ENCODE assay signal across 17 cellular contexts in the genomic region with DNA sequence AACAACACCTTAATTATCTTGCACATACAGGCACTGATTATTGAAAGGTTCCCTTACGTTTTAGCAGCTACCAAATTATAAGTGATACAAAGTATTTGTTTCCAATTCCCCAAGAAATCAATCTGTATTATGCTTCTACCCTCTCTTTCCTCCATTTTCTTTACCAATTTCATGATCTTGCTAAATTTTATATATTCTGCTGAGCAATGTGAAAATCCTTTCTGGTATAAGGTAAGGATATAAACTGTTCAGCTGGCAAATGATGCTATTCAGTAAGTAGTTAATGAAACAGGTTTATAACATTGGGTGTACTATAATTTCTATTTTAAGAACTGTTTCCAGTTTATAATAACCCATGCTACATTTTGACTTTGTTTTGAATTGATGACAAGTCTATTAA. TPM values are rescaled to one million over a fixed set of nuclear protein-coding genes. Genes with fewer than 3 reads are reported as not detected.
DNase-seq lines count a peak whose midpoint lies in the region; ATAC-seq and TF ChIP-seq lines count a peak whose summit lies in the region.
"Had no signal": no experiment of that assay in that cellular context is flagged by ENCODE, and none has a peak within 500 bp of the region (broad histone marks: within the 10 kb centered on the region; RNA-seq: fewer than 3 reads in every experiment).

No MANE protein-coding gene starts in this region.

- no peaks in the 10 kb centered on the region for H3K27me3 ChIP-seq in cardiac muscle cell
- no peaks in the 10 kb centered on the region for H3K27me3 ChIP-seq in ascending aorta
- H3K27me3 ChIP-seq: upper lobe of left lung had no signal

- intact Hi-C loops in left ventricle myocardium superior (cut with micrococcal nuclease) (no loop called here), ascending aorta (cut with DNase I) (loop anchor here (2.0 to 10.0 kb wide), 4 partner anchors 38 to 290 kb away; partner anchors contain the start of genes LATS2 and XPO4)

- no peaks in the 10 kb centered on the region for H3K27me3 Mint-ChIP-seq in WTC11 (ENCODE audit: low read depth)
- H3K27me3 Mint-ChIP-seq in immature natural killer cell (ENCODE audit: low read depth in 3 of 3), result peaks cover 3 to 16% (median 11%) of the 10 kb centered on the region in 3 donors

- peaks cover 3% of the 10 kb centered on the region; the same call in 1 of the 2 replicates for H3K9me3 Mint-ChIP-seq in WTC11
- peaks cover 0 to 4% (median 0%) of the 10 kb centered on the region in 6 donors for H3K9me3 Mint-ChIP-seq in immature natural killer cell

- H3K4me3 Mint-ChIP-seq in WTC11 (peak overlapping the region; percentile 84), immature natural killer cell (peak overlapping the region; percentile 51 to 99 (median 90))

- peaks cover 3% of the 10 kb centered on the region for H3K36me3 Mint-ChIP-seq in WTC11
- H3K36me3 Mint-ChIP-seq in immature natural killer cell, result peaks cover 7 to 10% (median 8%) of the 10 kb centered on the region in 3 donors

- H3K36me3 ChIP-seq in cardiac muscle cell (peaks cover 10% of the 10 kb centered on the region), ascending aorta (peaks cover 3 to 5% of the 10 kb centered on the region in 2 donors)
- H3K36me3 ChIP-seq: upper lobe of left lung had no signal

- H3K4me3 ChIP-seq in cardiac muscle cell, result no peak overlapping the region
- H3K4me3 ChIP-seq in ascending aorta, result no peak overlapping the region

- H3K4me1 ChIP-seq in cardiac muscle cell (ENCODE audit: low read depth) (peaks cover 6% of the 10 kb centered on the region), ascending aorta (peaks cover 0 to 7% of the 10 kb centered on the region in 2 donors)

- ATAC-seq in left ventricle myocardium superior (no peak), WTC11 (no peak)

- H3K9me3 ChIP-seq in cardiac muscle cell (ENCODE audit: low read depth) (no peaks in the 10 kb centered on the region), ascending aorta (no peaks in the 10 kb centered on the region)
- H3K9me3 ChIP-seq: upper lobe of left lung had no signal

- H3K27ac Mint-ChIP-seq in WTC11 (no peak overlapping the region), immature natural killer cell (peak overlapping the region; percentile 58 to 94 (median 76))

- TF ChIP-seq CTCF in cardiac muscle cell (IDR thresholded peaks at IDR 0.05; ENCODE audit: low read depth, low read length), result no peak
- TF ChIP-seq CTCF in WTC11 (IDR thresholded peaks at IDR 0.05), result no peak
- TF ChIP-seq CTCF in ascending aorta (IDR thresholded peaks at IDR 0.05), result no peak

- POLR2A ChIA-PET in WTC11 (lab: Charles Lee), result no interaction called here

- no peak for DNase-seq in cardiac muscle cell (ENCODE audit: low read depth in 1 of 2, low spot score in 1 of 2)
- DNase-seq in left ventricle myocardium superior, result no peak
- DNase-seq in WTC11 (ENCODE audit: low spot score), result no peak
- no peak for DNase-seq in immature natural killer cell
- no peak for DNase-seq in cerebellum (ENCODE audit: low spot score)
- DNase-seq in ascending aorta (ENCODE audit: low spot score in 2 of 2), result no peak
- no peak for DNase-seq in NCI-H82 treated with DMSO at 0.1 percent for 48 hours (lab: John Stamatoyannopoulos, UW; ENCODE audit: unreplicated experiment)
- no peak for DNase-seq in activated gamma-delta T cell treated with Interleukin-2 at 50 U/mL for 16 hours
- DNase-seq: activated CD4-positive, alpha-beta T cell treated with anti-CD3 and anti-CD28 coated beads for 1 hour; activated gamma-delta T cell; DMS79; endodermal cell; GM23248; MM.1S; NCI-H82; stimulated activated CD4-positive, alpha-beta T cell treated with anti-CD3 and anti-CD28 coated beads, Interleukin-4, amount 100 ng/mL, for 4 hours; upper lobe of left lung had no signal

- H3K27ac ChIP-seq in cardiac muscle cell (peak overlapping the region; percentile 86), ascending aorta (no peak overlapping the region)

- CTCF ChIA-PET in WTC11 (lab: Charles Lee), result interaction anchor here (1.1 kb wide), 1 partner anchor 71 kb away, joined by 3 read pairs; no protein-coding TSS in a partner anchor

- H3K4me1 Mint-ChIP-seq in WTC11 (peaks cover 13% of the 10 kb centered on the region), immature natural killer cell (peaks cover 23 to 28% of the 10 kb centered on the region in 2 donors)

TF ChIP-seq in WTC11, 78 proteins besides CTCF, POLR2A, EP300 and RAD21:
- TF ChIP-seq ZNF232 (CRISPR knock-in tag; IDR thresholded peaks at IDR 0.05) (no peak), OVOL2 (CRISPR knock-in tag; IDR thresholded peaks at IDR 0.05; ENCODE audit: borderline replicate concordance) (no peak), ELF4 (CRISPR knock-in tag; IDR thresholded peaks at IDR 0.05; ENCODE audit: low read depth) (no peak), ZNF416 (CRISPR knock-in tag; IDR thresholded peaks at IDR 0.05) (no peak), NR2C2 (CRISPR knock-in tag; IDR thresholded peaks at IDR 0.05) (no peak), TP53 (CRISPR knock-in tag; IDR thresholded peaks at IDR 0.05) (no peak), RELA (CRISPR knock-in tag; IDR thresholded peaks at IDR 0.05; ENCODE audit: borderline replicate concordance) (no peak), EMX1 (CRISPR knock-in tag; IDR thresholded peaks at IDR 0.05) (no peak)
- TF ChIP-seq, protein P1, sequence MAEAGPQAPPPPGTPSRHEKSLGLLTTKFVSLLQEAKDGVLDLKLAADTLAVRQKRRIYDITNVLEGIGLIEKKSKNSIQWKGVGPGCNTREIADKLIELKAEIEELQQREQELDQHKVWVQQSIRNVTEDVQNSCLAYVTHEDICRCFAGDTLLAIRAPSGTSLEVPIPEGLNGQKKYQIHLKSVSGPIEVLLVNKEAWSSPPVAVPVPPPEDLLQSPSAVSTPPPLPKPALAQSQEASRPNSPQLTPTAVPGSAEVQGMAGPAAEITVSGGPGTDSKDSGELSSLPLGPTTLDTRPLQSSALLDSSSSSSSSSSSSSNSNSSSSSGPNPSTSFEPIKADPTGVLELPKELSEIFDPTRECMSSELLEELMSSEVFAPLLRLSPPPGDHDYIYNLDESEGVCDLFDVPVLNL (CRISPR knock-in tag; IDR thresholded peaks at IDR 0.05; ENCODE audit: borderline replicate concordance, low read depth), result no peak
TF ChIP-seq in WTC11: peak in this region for 0.

RNA-seq across cellular contexts. Expression of gene EEF1AKMT1, which starts 1.0 kb away (rescaled TPM):
- total RNA-seq in cardiac muscle cell (4.2 and 7.2 TPM in 2 replicates), left ventricle myocardium superior (9.1 TPM), WTC11 (2021) (2.6 to 4.6 TPM (median 2.9 TPM) in 3 replicates), cerebellum (10.3 TPM), ascending aorta (not detected)
- polyA plus RNA-seq in cardiac muscle cell (11.5 and 18.3 TPM in 2 replicates), immature natural killer cell (10 to 100 TPM in 2 of 3 donors, 1 to 10 TPM in 1; 8.1 to 14.3 (median 10.8) TPM)
